ENCODE assay signal across 22 cellular contexts in genomic region chr11:35338928-35339327, GRCh38.
"Had no signal": no experiment of that assay in that cellular context is flagged by ENCODE, and none has a peak within 500 bp of the region (broad histone marks: within the 10 kb centered on the region; RNA-seq: fewer than 3 reads in every experiment).

No MANE protein-coding gene starts in this region.

- FAIRE-seq: bronchial epithelial cell, kidney had no signal

- DNase-seq: activated CD4-positive, alpha-beta T cell treated with anti-CD3 and anti-CD28 coated beads, Interleukin-2, amount 10 ng/mL, durations not matched to agents 7 days and 5 days; activated CD4-positive, CD25-positive, alpha-beta regulatory T cell treated with anti-CD3 and anti-CD28 coated beads, Interleukin-2, amount 50 U/mL, for 72 hours; activated naive CD4-positive, alpha-beta T cell treated with anti-CD3 and anti-CD28 coated beads, Interleukin-2, amount 10 ng/mL, durations not matched to agents 7 days and 5 days; activated T-cell treated with anti-CD3 and anti-CD28 coated beads, Interleukin-2, amount 50 U/mL, for 1 hour; amygdala; colonic mucosa; endodermal cell; foreskin melanocyte; kidney; naive thymus-derived CD4-positive, alpha-beta T cell; posterior cingulate gyrus; spleen; stimulated activated CD4-positive, alpha-beta T cell treated with anti-CD3 and anti-CD28 coated beads, Interleukin-4, amount 100 ng/mL, for 1 hour; stimulated activated naive CD4-positive, alpha-beta T cell treated with Interleukin-2 at 50 U/mL for 16 hours; T-helper 2 cell; WERI-Rb-1 had no signal

- H3K4me2 ChIP-seq: neural progenitor cell had no signal

- H3K27me3 Mint-ChIP-seq: activated CD4-positive, alpha-beta T cell treated with anti-CD3 and anti-CD28 coated beads, Interleukin-2, amount 10 ng/mL, durations not matched to agents 7 days and 5 days; type B pancreatic cell had no signal

- H3K4me3 Mint-ChIP-seq: activated CD4-positive, alpha-beta T cell treated with anti-CD3 and anti-CD28 coated beads, Interleukin-2, amount 10 ng/mL, durations not matched to agents 7 days and 5 days; activated naive CD4-positive, alpha-beta T cell treated with anti-CD3 and anti-CD28 coated beads, Interleukin-2, amount 10 ng/mL, durations not matched to agents 7 days and 5 days; endodermal cell; naive thymus-derived CD4-positive, alpha-beta T cell; neural progenitor cell; type B pancreatic cell had no signal

- ATAC-seq: naive thymus-derived CD4-positive, alpha-beta T cell had no signal

- H3K36me3 ChIP-seq: colonic mucosa, neural progenitor cell, spleen, thoracic aorta, vagina, WERI-Rb-1 had no signal

- H3K4me3 ChIP-seq: colonic mucosa, lung, neural progenitor cell, spleen, thoracic aorta, vagina had no signal

- H3K27ac Mint-ChIP-seq: activated CD4-positive, alpha-beta T cell treated with anti-CD3 and anti-CD28 coated beads, Interleukin-2, amount 10 ng/mL, durations not matched to agents 7 days and 5 days; activated naive CD4-positive, alpha-beta T cell treated with anti-CD3 and anti-CD28 coated beads, Interleukin-2, amount 10 ng/mL, durations not matched to agents 7 days and 5 days; endodermal cell; neural progenitor cell; type B pancreatic cell had no signal

- H3K9ac ChIP-seq: neural progenitor cell had no signal

- H3K9me3 Mint-ChIP-seq: type B pancreatic cell had no signal

- H2AFZ ChIP-seq: neural progenitor cell had no signal

- H3K9me3 ChIP-seq: colonic mucosa, spleen, thoracic aorta, vagina had no signal

- H3K36me3 Mint-ChIP-seq: type B pancreatic cell had no signal

- H3K27ac ChIP-seq: colonic mucosa, neural progenitor cell, spleen, thoracic aorta, WERI-Rb-1 had no signal

- H3K4me1 ChIP-seq: colonic mucosa, neural progenitor cell, vagina had no signal

- H3K27me3 ChIP-seq: colonic mucosa, neural progenitor cell, spleen, vagina had no signal
